8 cellular contexts compared by ENCODE assay signal in the genomic region with DNA sequence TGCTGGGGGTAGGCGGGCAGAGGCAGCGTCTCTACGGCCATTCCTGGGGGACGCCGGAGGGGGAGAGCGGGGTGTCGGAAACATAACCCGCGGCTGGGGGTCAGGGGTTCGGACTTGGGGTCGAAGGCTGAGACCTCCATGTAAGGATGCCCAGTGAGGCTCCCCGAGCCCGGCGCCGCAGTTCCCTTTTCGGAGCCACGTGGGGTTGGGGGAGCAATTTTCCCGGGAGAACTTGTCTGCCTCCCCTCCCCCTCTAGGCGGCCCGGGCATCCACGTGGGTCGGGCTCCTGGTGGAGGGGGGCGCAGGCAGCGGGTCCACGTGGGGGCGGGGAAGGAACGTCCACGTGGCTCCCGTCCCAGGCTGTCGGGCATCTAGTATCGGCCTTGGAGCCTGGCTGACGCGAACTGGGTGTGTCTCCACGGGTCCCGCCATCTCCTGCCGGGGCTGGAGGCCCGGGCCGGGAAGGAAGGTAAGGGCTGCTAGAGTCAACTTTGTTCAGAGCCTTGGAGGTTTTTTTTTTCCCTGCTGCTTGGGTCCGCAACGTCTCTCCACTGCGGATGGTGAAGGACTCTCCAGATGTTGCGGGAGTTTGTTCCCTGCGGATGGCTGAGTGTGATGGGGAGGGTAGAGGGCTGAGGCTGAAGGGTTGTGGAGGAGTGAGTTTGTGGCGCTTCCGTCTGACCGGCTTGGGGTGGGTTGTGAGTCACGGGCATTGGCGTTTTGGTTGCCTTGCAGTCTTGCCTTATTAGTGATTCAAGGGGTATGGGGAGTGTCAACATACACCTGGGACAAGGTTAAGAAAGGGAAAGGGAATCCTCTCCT. TPM values are rescaled to one million over a fixed set of nuclear protein-coding genes. Genes with fewer than 3 reads are reported as not detected.
DNase-seq lines count a peak whose midpoint lies in the region; ATAC-seq, FAIRE-seq and TF ChIP-seq lines count a peak whose summit lies in the region.

No MANE protein-coding gene starts in this region.

- peaks cover 9 to 14% (median 11%) of the 10 kb centered on the region in 4 experiments for H3K36me3 ChIP-seq in H1 (ENCODE audit: control insufficient read depth in 2 of 4, insufficient read depth in 4 of 4, low read length in 3 of 4)

- H2BK5ac ChIP-seq in H1 (ENCODE audit: low read depth, low read length), result peak overlapping the region; percentile 92

- no peak overlapping the region for H3K23ac ChIP-seq in H1 (ENCODE audit: insufficient read length)

- no peak for FAIRE-seq in H1 (lab: Jason Lieb, UNC)

- POLR2A ChIA-PET in AG04450 (lab: Yijun Ruan, JAX), result no interaction called here
- POLR2A ChIA-PET in H1 (lab: Charles Lee; ENCODE audit: partially characterized antibody), result interaction anchor here (1.4 to 20.0 kb wide), 4 partner anchors 11 to 66 kb away, joined by 3 to 408 read pairs (median 12); a partner anchor contains a TSS

- peak overlapping the region; percentile 90 to 94 for H3K4me2 ChIP-seq in H1 (ENCODE audit: insufficient read depth in 1 of 2, low read depth in 2 of 2, low read length in 2 of 2)

- H3K14ac ChIP-seq in H1 (ENCODE audit: insufficient read length), result peak overlapping the region; percentile 33

- peak overlapping the region; percentile 77 for H2BK12ac ChIP-seq in H1 (ENCODE audit: low read depth, low read length)

- peak overlapping the region; percentile 97 to 98 (median 98) for H3K9ac ChIP-seq in H1 (replicated peaks in 1 of 4; ENCODE audit: extremely low read depth in 1 of 4, low read depth in 3 of 4, low read length in 3 of 4)

- H4K91ac ChIP-seq in H1 (replicated peaks; ENCODE audit: insufficient read length, low read length), result peak overlapping the region; percentile 76

- H3K23me2 ChIP-seq in H1 (ENCODE audit: low read depth, low read length), result peaks cover 10% of the 10 kb centered on the region; the same call in 1 of the 2 replicates

- H2AFZ ChIP-seq in H1 (ENCODE audit: low read length), result no peak overlapping the region

- H3K56ac ChIP-seq in H1 (replicated peaks; ENCODE audit: insufficient read length, low read depth, low read length), result peak overlapping the region; percentile 92

- TF ChIP-seq EP300 in H1 (IDR thresholded peaks at IDR 0.05; ENCODE audit: borderline replicate concordance in 1 of 2, low read depth in 2 of 2, low read length in 2 of 2), result no peak

- H4K20me1 ChIP-seq in H1 (replicated peaks in 1 of 2; ENCODE audit: control insufficient read depth in 1 of 2, insufficient read depth in 2 of 2, low read length in 2 of 2), result peaks cover 24 to 29% of the 10 kb centered on the region in 2 experiments

- H3K9me3 ChIP-seq in AG04450 (ENCODE audit: control insufficient read depth, insufficient read depth, low read length) (no peaks in the 10 kb centered on the region; the same call in 1 of the 2 replicates), H1 (ENCODE audit: insufficient read depth in 2 of 2, low read depth in 1 of 2, low read length in 1 of 2) (no peaks in the 10 kb centered on the region)

- H3K27me3 ChIP-seq in AG04450 (ENCODE audit: control insufficient read depth, insufficient read depth, low read length), result no peaks in the 10 kb centered on the region
- no peaks in the 10 kb centered on the region for H3K27me3 ChIP-seq in H1 (replicated peaks in 1 of 4; ENCODE audit: control insufficient read depth in 3 of 4, extremely low read depth in 1 of 4, insufficient read depth in 3 of 4, low read length in 3 of 4)

- peak overlapping the region; percentile 79 for H4K5ac ChIP-seq in H1 (ENCODE audit: insufficient read length, low read depth, low read length)

- H3K79me1 ChIP-seq in H1 (ENCODE audit: low read depth, low read length), result peaks cover 11% of the 10 kb centered on the region

- ATAC-seq in GM18907 (IDR thresholded peaks at IDR 0.05; ENCODE audit: unreplicated experiment) (peak; percentile 15), GM21786 (IDR thresholded peaks at IDR 0.05; ENCODE audit: unreplicated experiment) (no peak)

- peak; percentile 12 to 42 for TF ChIP-seq POLR2A in H1 (IDR thresholded peaks at IDR 0.05; ENCODE audit: control extremely low read depth in 1 of 2, low read depth in 2 of 2, low read length in 2 of 2)

- peaks cover 39 to 57% of the 10 kb centered on the region in 2 experiments for H3K79me2 ChIP-seq in H1 (ENCODE audit: control insufficient read depth in 1 of 2, insufficient read depth in 2 of 2, low read length in 2 of 2)

- H3K18ac ChIP-seq in H1 (ENCODE audit: extremely low read depth, low read length), result peak overlapping the region; percentile 98

- peak overlapping the region; percentile 31 for H2BK120ac ChIP-seq in H1 (replicated peaks; ENCODE audit: low read depth, low read length)

- H2AK5ac ChIP-seq in H1 (ENCODE audit: low read depth, low read length), result peak overlapping the region; percentile 88; the same call in 1 of the 2 replicates

- H3K4me3 ChIP-seq in AG04450 (ENCODE audit: low read depth, low read length), result peak overlapping the region; percentile 96
- H3K4me3 ChIP-seq in H1 (ENCODE audit: extremely low read depth in 1 of 4, insufficient read depth in 2 of 4, low read depth in 3 of 4, low read length in 4 of 4), result peak overlapping the region; percentile 75 to 95 (median 86)

- TF ChIP-seq CTCF in AG04450 (IDR thresholded peaks at IDR 0.05; ENCODE audit: low read depth, low read length) (no peak), H1 (IDR thresholded peaks at IDR 0.05; ENCODE audit: control extremely low read depth in 1 of 3, insufficient read depth in 1 of 3, low read depth in 1 of 3, low read length in 3 of 3) (no peak)

- H4K8ac ChIP-seq in H1 (ENCODE audit: extremely low read depth, insufficient read depth, low read length), result peak overlapping the region; percentile 99

- DNase-seq in AG04450 (ENCODE audit: low read depth, low spot score) (peak; percentile 46), NCI-H146 treated with DMSO at 0.1 percent for 48 hours (lab: John Stamatoyannopoulos, UW; ENCODE audit: unreplicated experiment) (peak; percentile 23), H1 (ENCODE audit: low read depth in 1 of 2, low spot score in 2 of 2) (peak in 1 of 2 experiments; percentile 74), medulla oblongata (ENCODE audit: extremely low spot score) (peak; percentile 84)
- peak; percentile 69 to 77 for DNase-seq in activated CD4-positive, alpha-beta T cell treated with anti-CD3 and anti-CD28 coated beads, Interleukin-2, amount 50 U/mL, for 48 hours
- peak; percentile 30 for DNase-seq in stimulated activated CD8-positive, alpha-beta memory T cell treated with anti-CD3 and anti-CD28 coated beads, Interleukin-12 subunit alpha, Interleukin-12 subunit beta, amount 100 ng/mL, for 1 hour (ENCODE audit: low read depth)

- H3K27ac ChIP-seq in AG04450 (ENCODE audit: low read depth, low read length) (peak overlapping the region; percentile 93), H1 (ENCODE audit: low read depth, low read length) (peak overlapping the region; percentile 92)

- H2BK20ac ChIP-seq in H1 (ENCODE audit: low read length), result no peak overlapping the region

- no peak overlapping the region for H2BK15ac ChIP-seq in H1 (ENCODE audit: low read length)

- H3K4me1 ChIP-seq in H1 (replicated peaks in 1 of 4; ENCODE audit: control insufficient read depth in 3 of 4, insufficient read depth in 4 of 4, low read length in 3 of 4), result peaks cover 0 to 12% (median 3%) of the 10 kb centered on the region in 4 experiments; a peak in 4 of 7 replicates

- TF ChIP-seq RAD21 in H1 (IDR thresholded peaks at IDR 0.05 in 1 of 2, conservative IDR thresholded peaks at IDR 0.05 in 1 of 2; ENCODE audit: low read depth in 2 of 2, low read length in 2 of 2), result no peak

- 2% methylated on average over 32 of the region's 48 CpGs; no CpG with 5 or more reads in 1 of the 2 experiments for WGBS in H1 (ENCODE audit: extremely low coverage in 1 of 2, insufficient coverage in 1 of 2, insufficient read length in 1 of 2, insufficient replicate concordance in 2 of 2, low coverage in 1 of 2, low lambda C conversion rate in 2 of 2, missing lambda C conversion rate in 1 of 2), 2 experiments

- H3K4ac ChIP-seq in H1 (replicated peaks; ENCODE audit: insufficient read length, low read depth, low read length), result peak overlapping the region; percentile 85

- CTCF ChIA-PET in AG04450 (lab: Charles Lee), result no interaction called here
- CTCF ChIA-PET in H1 (lab: Charles Lee; ENCODE audit: partially characterized antibody), result no interaction called here

RNA-seq across cellular contexts. Expression of a gene that starts 0.7 kb away (rescaled TPM):
- polyA plus RNA-seq in AG04450 (2011; rRNA removed) (14.1 and 18.5 TPM in 2 replicates), H1 (2011; rRNA removed) (46.5 and 65.3 TPM in 2 replicates)
- 31.1 and 37.4 TPM in 2 replicates for polyA minus RNA-seq in AG04450 (2011; rRNA and poly(A)+ RNA removed)
- total RNA-seq in H1 (2021; fragmentation: NEBNext Ultra II Directional; extraction: Animal tissue kit (Norgen Biotek cat#: 25700)), result 86.2 and 88.4 TPM in 2 replicates
- 34.7 TPM for polyA plus RNA-seq in H1 (2011; cell fraction: cytosol; rRNA removed)
- 83.7 TPM for polyA plus RNA-seq in H1 (2011; cell fraction: nucleus; rRNA removed)
- 59.8 to 81.4 TPM (median 78.6 TPM) in 4 replicates for polyA plus RNA-seq in H1 (2012, experiment 1 of 2)
- polyA plus RNA-seq in H1 (2012, experiment 2 of 2), result 59.2 TPM
- polyA plus RNA-seq in H1 (2013, experiment 1 of 2), result 61.6 TPM
- 58.6 TPM for polyA plus RNA-seq in H1 (2013, experiment 2 of 2)
- polyA minus RNA-seq in H1 (2011; rRNA and poly(A)+ RNA removed), result 73.5 and 89.5 TPM in 2 replicates
- polyA minus RNA-seq in H1 (2011; cell fraction: cytosol; rRNA and poly(A)+ RNA removed), result 52.6 TPM
- 53.6 TPM for polyA minus RNA-seq in H1 (2011; cell fraction: nucleus; rRNA and poly(A)+ RNA removed)

RNA-seq across cellular contexts. Expression of a gene that starts 13.4 kb away (rescaled TPM):
- polyA plus RNA-seq in AG04450 (2011; rRNA removed), result 95.7 and 106 TPM in 2 replicates
- 163 and 199 TPM in 2 replicates for polyA minus RNA-seq in AG04450 (2011; rRNA and poly(A)+ RNA removed)
- total RNA-seq in H1 (2021; fragmentation: NEBNext Ultra II Directional; extraction: Animal tissue kit (Norgen Biotek cat#: 25700)), result 88.4 and 88.8 TPM in 2 replicates
- polyA plus RNA-seq in H1 (2011; rRNA removed), result 138 and 170 TPM in 2 replicates
- polyA plus RNA-seq in H1 (2011; cell fraction: cytosol; rRNA removed), result 134 TPM
- polyA plus RNA-seq in H1 (2011; cell fraction: nucleus; rRNA removed), result 345 TPM
- polyA plus RNA-seq in H1 (2012, experiment 1 of 2), result 91.5 to 105 TPM (median 97.6 TPM) in 4 replicates
- 61.4 TPM for polyA plus RNA-seq in H1 (2012, experiment 2 of 2)
- 72.4 TPM for polyA plus RNA-seq in H1 (2013, experiment 1 of 2)
- 63.4 TPM for polyA plus RNA-seq in H1 (2013, experiment 2 of 2)
- polyA minus RNA-seq in H1 (2011; rRNA and poly(A)+ RNA removed), result 136 and 173 TPM in 2 replicates
- polyA minus RNA-seq in H1 (2011; cell fraction: cytosol; rRNA and poly(A)+ RNA removed), result 72.1 TPM
- 91.2 TPM for polyA minus RNA-seq in H1 (2011; cell fraction: nucleus; rRNA and poly(A)+ RNA removed)

RNA-seq across cellular contexts. Expression of a gene that starts 18.6 kb away (rescaled TPM):
- 60.9 and 80.8 TPM in 2 replicates for polyA plus RNA-seq in AG04450 (2011; rRNA removed)
- 46.1 and 47.3 TPM in 2 replicates for polyA minus RNA-seq in AG04450 (2011; rRNA and poly(A)+ RNA removed)
- total RNA-seq in H1 (2021; fragmentation: NEBNext Ultra II Directional; extraction: Animal tissue kit (Norgen Biotek cat#: 25700)), result 191 and 194 TPM in 2 replicates
- polyA plus RNA-seq in H1 (2011; rRNA removed), result 63.5 and 86.3 TPM in 2 replicates
- 167 TPM for polyA plus RNA-seq in H1 (2011; cell fraction: cytosol; rRNA removed)
- polyA plus RNA-seq in H1 (2011; cell fraction: nucleus; rRNA removed), result 72.4 TPM
- 146 to 155 TPM (median 150 TPM) in 4 replicates for polyA plus RNA-seq in H1 (2012, experiment 1 of 2)
- polyA plus RNA-seq in H1 (2012, experiment 2 of 2), result 11.2 TPM
- 180 TPM for polyA plus RNA-seq in H1 (2013, experiment 1 of 2)
- 184 TPM for polyA plus RNA-seq in H1 (2013, experiment 2 of 2)
- 81.9 and 106 TPM in 2 replicates for polyA minus RNA-seq in H1 (2011; rRNA and poly(A)+ RNA removed)
- 71.8 TPM for polyA minus RNA-seq in H1 (2011; cell fraction: cytosol; rRNA and poly(A)+ RNA removed)
- 41.1 TPM for polyA minus RNA-seq in H1 (2011; cell fraction: nucleus; rRNA and poly(A)+ RNA removed)
